In the genomic region with DNA sequence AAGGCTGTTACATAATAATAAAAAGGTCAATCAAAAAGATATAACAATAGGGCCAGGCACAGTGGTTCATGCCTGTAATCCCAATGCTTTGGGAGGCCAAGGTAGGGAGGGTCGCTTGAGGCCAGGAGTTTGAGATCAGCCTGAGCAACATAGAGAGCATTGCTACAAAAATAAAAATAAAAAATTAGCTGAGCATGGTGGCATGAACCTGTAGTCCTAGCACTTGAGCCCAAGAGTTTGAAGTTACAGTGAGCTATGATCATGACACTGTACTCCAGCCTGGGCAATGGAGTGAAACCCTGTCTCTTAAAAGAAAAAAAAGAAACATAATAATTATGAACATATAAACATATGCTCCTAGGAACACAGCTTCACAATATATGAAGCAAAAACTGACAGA, we compare ENCODE assay signal across 12 cellular contexts. TPM values are rescaled to one million over a fixed set of nuclear protein-coding genes. Genes with fewer than 3 reads are reported as not detected.
"Had no signal": no experiment of that assay in that cellular context is flagged by ENCODE, and none has a peak within 500 bp of the region (broad histone marks: within the 10 kb centered on the region; RNA-seq: fewer than 3 reads in every experiment).

No MANE protein-coding gene starts in this region.

- ATAC-seq: GM23338, HCT116 had no signal

- FAIRE-seq: H54 had no signal

- H3K4me2 ChIP-seq: GM23338 had no signal

- H3K36me3 ChIP-seq: HAP-1 had no signal

- H3K4me3 ChIP-seq: GM23248, GM23338, HAP-1 had no signal

- H3K27ac ChIP-seq: GM23248 had no signal

- H3K9me3 ChIP-seq: HAP-1 had no signal

- DNase-seq: GM23248, GOT3, H7, H9, HCEC 1CT, HFFc6 had no signal

RNA-seq across cellular contexts. Expression of a gene that starts 41.4 kb away (rescaled TPM):
- total RNA-seq: GM23338, H1, H4, H7, H9 had no signal
- polyA plus RNA-seq: GM23338, H1 had no signal
